ENCODE assay signal across 7 cellular contexts in genomic region chr1:115829023-115829674, GRCh38. TPM values are rescaled to one million over a fixed set of nuclear protein-coding genes. Genes with fewer than 3 reads are reported as not detected.
DNase-seq lines count a peak whose midpoint lies in the region; ATAC-seq and TF ChIP-seq lines count a peak whose summit lies in the region.

No MANE protein-coding gene starts in this region.

- peak overlapping the region; percentile 78 for H3K4me3 Mint-ChIP-seq in nephron progenitor cell

- H3K4me1 ChIP-seq in SJCRH30 = peaks cover 4% of the 10 kb centered on the region; the same call in 1 of the 2 replicates

- no peak overlapping the region for H3K27ac ChIP-seq in SJCRH30

- H3K4me1 Mint-ChIP-seq in nephron progenitor cell = peaks cover 50% of the 10 kb centered on the region

- no peak overlapping the region for H3K27ac Mint-ChIP-seq in nephron progenitor cell

- no peaks in the 10 kb centered on the region for H3K9me3 ChIP-seq in SJCRH30 (replicated peaks)

- H3K4me3 ChIP-seq in SJCRH30 = no peak overlapping the region

- no peaks in the 10 kb centered on the region for H3K27me3 ChIP-seq in SJCRH30

- ATAC-seq in esophagus mucosa = peak; percentile 95
- ATAC-seq in GM19452 (IDR thresholded peaks at IDR 0.05; ENCODE audit: unreplicated experiment) = no peak
- no peak for ATAC-seq in HG02981 (IDR thresholded peaks at IDR 0.05; ENCODE audit: unreplicated experiment)

- no peaks in the 10 kb centered on the region for H3K36me3 ChIP-seq in SJCRH30

- no peaks in the 10 kb centered on the region for H3K9me3 Mint-ChIP-seq in nephron progenitor cell

- H3K27me3 Mint-ChIP-seq in nephron progenitor cell (ENCODE audit: low read depth, poor library complexity) = peaks cover 8% of the 10 kb centered on the region

- DNase-seq in GOT3 (lab: John Stamatoyannopoulos, UW) = peak; percentile 7
- peak; percentile 13 to 35 for DNase-seq in SJCRH30
- DNase-seq in nephron progenitor cell = no peak
- DNase-seq in activated gamma-delta T cell treated with Interleukin-2 at 50 U/mL for 16 hours = no peak

- TF ChIP-seq CTCF in nephron progenitor cell (IDR thresholded peaks at IDR 0.05) = no peak

- no peaks in the 10 kb centered on the region for H3K36me3 Mint-ChIP-seq in nephron progenitor cell (ENCODE audit: low read depth)

RNA-seq across cellular contexts. Expression of gene NHLH2, which starts 11.8 kb away (rescaled TPM):
- total RNA-seq in SJCRH30 (2014; rRNA removed; shearing (Covaris generic)) = not detected in 2 replicates
- 1.1 TPM for total RNA-seq in esophagus mucosa

Comparison
In these comparisons a context has a peak if more than half of its experiments do, and no peak if none do; other contexts are left out.
1. DNase-seq: peak in GOT3 (single experiment) and SJCRH30 (2 of 2); none in nephron progenitor cell (single experiment) and activated gamma-delta T cell treated with Interleukin-2 at 50 U/mL for 16 hours (single experiment).